Comparison of ENCODE assay signal across 8 cellular contexts in the genomic region with DNA sequence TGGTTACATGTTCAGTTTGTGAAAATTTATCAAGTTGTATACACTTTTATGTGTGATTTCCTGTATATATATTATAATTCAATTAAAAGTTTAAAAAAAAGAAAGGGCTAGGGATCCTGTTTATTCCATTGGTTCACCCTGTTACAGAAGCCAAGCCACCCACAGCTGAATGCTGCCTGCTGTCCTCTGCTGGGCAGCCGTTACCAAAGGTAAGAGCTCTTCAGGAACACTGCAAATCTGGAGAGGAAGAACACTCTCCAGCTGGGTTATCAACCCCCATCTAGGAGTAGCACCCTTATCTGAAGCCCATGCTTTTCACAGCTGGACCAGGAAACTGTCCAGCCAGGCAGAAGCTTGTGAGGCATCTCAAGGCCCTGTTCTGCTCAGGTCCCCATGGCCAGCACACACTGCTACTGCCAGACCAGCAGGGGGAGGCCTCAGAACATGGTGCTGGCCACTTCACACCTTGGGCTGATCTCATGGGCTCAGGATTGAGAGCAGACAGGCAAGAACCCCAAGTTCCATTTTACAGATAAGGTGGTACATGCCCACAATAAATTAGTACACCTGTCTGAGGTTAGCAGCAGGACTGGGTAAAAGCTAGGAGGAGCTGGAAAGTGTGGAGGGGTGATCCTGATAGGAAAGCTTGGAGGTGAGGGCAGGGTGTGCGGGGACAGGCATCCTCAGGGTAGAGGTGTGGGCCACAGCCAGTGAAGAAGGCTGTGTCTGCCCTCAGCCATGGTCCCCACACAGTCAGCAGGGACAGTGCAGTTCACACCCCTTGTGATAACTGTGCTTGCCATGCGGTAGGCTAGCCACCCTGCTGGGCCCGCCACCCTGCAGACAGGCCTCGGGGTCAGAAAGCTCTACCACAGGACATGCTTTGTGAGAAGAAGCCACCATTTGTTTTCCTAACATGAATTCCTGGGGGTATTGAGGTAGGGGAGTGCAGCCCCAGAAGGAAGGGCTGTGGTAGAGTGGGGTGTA. TPM values are rescaled to one million over a fixed set of nuclear protein-coding genes. Genes with fewer than 3 reads are reported as not detected.
DNase-seq lines count a peak whose midpoint lies in the region; ATAC-seq and TF ChIP-seq lines count a peak whose summit lies in the region.

No MANE protein-coding gene starts in this region.

- no peak overlapping the region for H3K27ac ChIP-seq in CD8-positive, alpha-beta T cell (ENCODE audit: low read depth, low read length)

- peaks cover 72% of the 10 kb centered on the region for H3K36me3 Mint-ChIP-seq in CD8-positive, alpha-beta T cell
- H3K36me3 Mint-ChIP-seq in activated naive CD8-positive, alpha-beta T cell treated with anti-CD3 and anti-CD28 coated beads for 36 hours, result peaks cover 2% of the 10 kb centered on the region

- no peaks in the 10 kb centered on the region for H3K27me3 ChIP-seq in CD8-positive, alpha-beta T cell (ENCODE audit: insufficient read depth, low read length)

- no peak overlapping the region for H3K4me3 ChIP-seq in CD8-positive, alpha-beta T cell (ENCODE audit: low read depth, low read length)

- no peaks in the 10 kb centered on the region for H3K9me3 Mint-ChIP-seq in CD8-positive, alpha-beta T cell
- H3K9me3 Mint-ChIP-seq in activated naive CD8-positive, alpha-beta T cell treated with anti-CD3 and anti-CD28 coated beads for 36 hours, result no peaks in the 10 kb centered on the region

- H3K27ac Mint-ChIP-seq in CD8-positive, alpha-beta T cell, result no peak overlapping the region
- H3K27ac Mint-ChIP-seq in activated naive CD8-positive, alpha-beta T cell treated with anti-CD3 and anti-CD28 coated beads for 36 hours, result no peak overlapping the region

- no peak overlapping the region for H3K4me3 Mint-ChIP-seq in CD8-positive, alpha-beta T cell
- no peak overlapping the region for H3K4me3 Mint-ChIP-seq in activated naive CD8-positive, alpha-beta T cell treated with anti-CD3 and anti-CD28 coated beads for 36 hours

- POLR2A ChIA-PET in CD8-positive, alpha-beta T cell (lab: Charles Lee), result interaction anchor here (1.5 kb wide), 1 partner anchor 143 kb away, joined by 3 read pairs; no protein-coding TSS in a partner anchor

- TF ChIP-seq CTCF in CD8-positive, alpha-beta T cell (IDR thresholded peaks at IDR 0.05), result peak; percentile 26

- peaks cover 16% of the 10 kb centered on the region for H3K4me1 Mint-ChIP-seq in CD8-positive, alpha-beta T cell (ENCODE audit: low read depth)
- H3K4me1 Mint-ChIP-seq in activated naive CD8-positive, alpha-beta T cell treated with anti-CD3 and anti-CD28 coated beads for 36 hours, result peaks cover 4% of the 10 kb centered on the region

- CTCF ChIA-PET in CD8-positive, alpha-beta T cell (lab: Charles Lee), result interaction anchor here (0.5 to 2.5 kb wide), 11 partner anchors 9 to 321 kb away, joined by 3 to 18 read pairs (median 3); a partner anchor contains a TSS

- H3K9me3 ChIP-seq in CD8-positive, alpha-beta T cell (ENCODE audit: low read length), result no peaks in the 10 kb centered on the region

- intact Hi-C loops in CD8-positive, alpha-beta T cell (cut with DNase I, micrococcal nuclease), result loop anchor here (1.0 to 2.0 kb wide), 2 partner anchors 82 to 142 kb away; a partner anchor contains a TSS
- intact Hi-C loops in left ventricle myocardium superior (cut with micrococcal nuclease), result no loop called here

- no peaks in the 10 kb centered on the region for H3K4me1 ChIP-seq in CD8-positive, alpha-beta T cell (ENCODE audit: insufficient read depth, low read length)

- peak; percentile 68 for ATAC-seq in CD8-positive, alpha-beta T cell
- ATAC-seq in HG03108 (IDR thresholded peaks at IDR 0.05; ENCODE audit: unreplicated experiment) (peak; percentile 51), left ventricle myocardium superior (peak; percentile 56), HG03432 (IDR thresholded peaks at IDR 0.05; ENCODE audit: unreplicated experiment) (no peak)

- no peaks in the 10 kb centered on the region for H3K27me3 Mint-ChIP-seq in CD8-positive, alpha-beta T cell (ENCODE audit: low read depth)
- H3K27me3 Mint-ChIP-seq in activated naive CD8-positive, alpha-beta T cell treated with anti-CD3 and anti-CD28 coated beads for 36 hours, result no peaks in the 10 kb centered on the region

- H3K36me3 ChIP-seq in CD8-positive, alpha-beta T cell (ENCODE audit: insufficient read depth, low read length), result peaks cover 11% of the 10 kb centered on the region

- peak in 6 of 7 experiments; percentile 10 to 65 (median 33) for DNase-seq in CD8-positive, alpha-beta T cell
- DNase-seq in SHP77 (lab: John Stamatoyannopoulos, UW) (peak; percentile 78 to 85), left ventricle myocardium superior (peak; percentile 52), Kasumi-1 (lab: John Stamatoyannopoulos, UW) (no peak)
- peak; percentile 38 for DNase-seq in activated naive CD8-positive, alpha-beta T cell treated with anti-CD3 and anti-CD28 coated beads for 36 hours
- peak; percentile 51 for DNase-seq in stimulated activated CD4-positive, alpha-beta T cell treated with anti-CD3 and anti-CD28 coated beads, Interleukin-15, amount 100 ng/mL, for 24 hours

RNA-seq across cellular contexts. Expression of a gene that starts 54.3 kb away (rescaled TPM):
- 100 to 1,000 TPM; 401 to 412 TPM for total RNA-seq in CD8-positive, alpha-beta T cell
- total RNA-seq in activated naive CD8-positive, alpha-beta T cell treated with anti-CD3 and anti-CD28 coated beads for 36 hours, result 100 to 1,000 TPM; 123 to 131 TPM
- total RNA-seq in left ventricle myocardium superior, result 15.2 TPM

Comparison
In these comparisons a context has a peak if more than half of its experiments do, and no peak if none do; other contexts are left out.
1. DNase-seq: peak in CD8-positive, alpha-beta T cell (6 of 7), SHP77 (2 of 2), activated naive CD8-positive, alpha-beta T cell treated with anti-CD3 and anti-CD28 coated beads for 36 hours (single experiment), left ventricle myocardium superior (single experiment) and stimulated activated CD4-positive, alpha-beta T cell treated with anti-CD3 and anti-CD28 coated beads, Interleukin-15, amount 100 ng/mL, for 24 hours (single experiment); none in Kasumi-1 (0 of 2).